In the genomic region with DNA sequence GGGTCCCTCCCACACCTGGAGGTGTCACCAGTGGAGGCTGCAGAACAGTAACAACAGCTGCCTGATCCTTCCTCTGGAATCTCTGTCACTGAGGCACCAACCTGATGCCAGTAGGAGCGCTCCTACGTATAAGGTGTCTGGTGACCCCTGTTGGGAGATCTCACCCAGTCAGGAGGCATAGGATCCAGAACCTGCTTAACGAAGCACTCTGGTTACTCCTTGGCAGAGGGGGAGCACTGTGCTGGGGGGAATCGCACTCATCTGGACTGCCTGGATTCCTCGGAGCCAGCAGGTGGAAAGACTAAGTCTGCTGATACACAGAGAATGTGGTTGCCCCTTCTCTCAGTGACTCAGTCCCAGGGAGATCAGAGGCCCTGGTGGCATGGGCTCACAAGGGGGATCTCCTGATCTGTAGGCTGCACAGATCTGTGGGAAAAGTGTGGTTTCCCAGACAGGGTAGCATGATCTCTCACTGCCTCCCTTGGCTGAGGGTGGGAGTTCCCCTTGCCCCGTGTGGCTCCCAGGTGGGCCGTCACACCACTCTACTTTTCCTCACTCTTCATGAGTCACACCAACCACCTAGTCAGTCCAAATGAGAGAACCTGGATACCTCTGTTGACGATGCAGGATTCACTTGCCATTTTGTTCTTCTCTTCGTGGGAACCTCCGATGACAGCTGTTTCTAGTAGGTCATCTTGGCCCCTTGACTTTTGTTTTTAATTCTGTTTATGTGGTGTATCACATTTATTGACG, we compare ENCODE assay signal across 1 cellular context.
A peak's percentile ranks its signal among the peaks of the same experiment; 100 is the strongest.
TF ChIP-seq lines count a peak whose summit lies in the region.

No MANE protein-coding gene starts in this region.

TF ChIP-seq in GM12878, 131 proteins besides CTCF, POLR2A, EP300 and RAD21 (continued from another document):
- TF ChIP-seq, protein P1, sequence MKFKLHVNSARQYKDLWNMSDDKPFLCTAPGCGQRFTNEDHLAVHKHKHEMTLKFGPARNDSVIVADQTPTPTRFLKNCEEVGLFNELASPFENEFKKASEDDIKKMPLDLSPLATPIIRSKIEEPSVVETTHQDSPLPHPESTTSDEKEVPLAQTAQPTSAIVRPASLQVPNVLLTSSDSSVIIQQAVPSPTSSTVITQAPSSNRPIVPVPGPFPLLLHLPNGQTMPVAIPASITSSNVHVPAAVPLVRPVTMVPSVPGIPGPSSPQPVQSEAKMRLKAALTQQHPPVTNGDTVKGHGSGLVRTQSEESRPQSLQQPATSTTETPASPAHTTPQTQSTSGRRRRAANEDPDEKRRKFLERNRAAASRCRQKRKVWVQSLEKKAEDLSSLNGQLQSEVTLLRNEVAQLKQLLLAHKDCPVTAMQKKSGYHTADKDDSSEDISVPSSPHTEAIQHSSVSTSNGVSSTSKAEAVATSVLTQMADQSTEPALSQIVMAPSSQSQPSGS (IDR thresholded peaks at IDR 0.05; ENCODE audit: low read length): peak; percentile 97
- TF ChIP-seq, protein P2, sequence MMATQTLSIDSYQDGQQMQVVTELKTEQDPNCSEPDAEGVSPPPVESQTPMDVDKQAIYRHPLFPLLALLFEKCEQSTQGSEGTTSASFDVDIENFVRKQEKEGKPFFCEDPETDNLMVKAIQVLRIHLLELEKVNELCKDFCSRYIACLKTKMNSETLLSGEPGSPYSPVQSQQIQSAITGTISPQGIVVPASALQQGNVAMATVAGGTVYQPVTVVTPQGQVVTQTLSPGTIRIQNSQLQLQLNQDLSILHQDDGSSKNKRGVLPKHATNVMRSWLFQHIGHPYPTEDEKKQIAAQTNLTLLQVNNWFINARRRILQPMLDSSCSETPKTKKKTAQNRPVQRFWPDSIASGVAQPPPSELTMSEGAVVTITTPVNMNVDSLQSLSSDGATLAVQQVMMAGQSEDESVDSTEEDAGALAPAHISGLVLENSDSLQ (IDR thresholded peaks at IDR 0.05): peak; percentile 51
- no peak for TF ChIP-seq TCF7 (IDR thresholded peaks at IDR 0.05; ENCODE audit: borderline replicate concordance)
- TF ChIP-seq SREBF2 (IDR thresholded peaks at IDR 0.05; ENCODE audit: low read length): no peak
- TF ChIP-seq, protein P3, sequence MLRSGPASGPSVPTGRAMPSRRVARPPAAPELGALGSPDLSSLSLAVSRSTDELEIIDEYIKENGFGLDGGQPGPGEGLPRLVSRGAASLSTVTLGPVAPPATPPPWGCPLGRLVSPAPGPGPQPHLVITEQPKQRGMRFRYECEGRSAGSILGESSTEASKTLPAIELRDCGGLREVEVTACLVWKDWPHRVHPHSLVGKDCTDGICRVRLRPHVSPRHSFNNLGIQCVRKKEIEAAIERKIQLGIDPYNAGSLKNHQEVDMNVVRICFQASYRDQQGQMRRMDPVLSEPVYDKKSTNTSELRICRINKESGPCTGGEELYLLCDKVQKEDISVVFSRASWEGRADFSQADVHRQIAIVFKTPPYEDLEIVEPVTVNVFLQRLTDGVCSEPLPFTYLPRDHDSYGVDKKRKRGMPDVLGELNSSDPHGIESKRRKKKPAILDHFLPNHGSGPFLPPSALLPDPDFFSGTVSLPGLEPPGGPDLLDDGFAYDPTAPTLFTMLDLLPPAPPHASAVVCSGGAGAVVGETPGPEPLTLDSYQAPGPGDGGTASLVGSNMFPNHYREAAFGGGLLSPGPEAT (IDR thresholded peaks at IDR 0.05; ENCODE audit: low read depth): peak; percentile 83; the same call in 1 of the 2 replicates
- no peak for TF ChIP-seq HDAC2 (IDR thresholded peaks at IDR 0.05)
- TF ChIP-seq SMAD1 (IDR thresholded peaks at IDR 0.05; ENCODE audit: low read depth, partially characterized antibody): peak; percentile 94
- TF ChIP-seq ZZZ3 (IDR thresholded peaks at IDR 0.05; ENCODE audit: control insufficient read depth, insufficient read length, low read depth): no peak
- peak; percentile 93 for TF ChIP-seq TCF12 (IDR thresholded peaks at IDR 0.05; ENCODE audit: low read depth, low read length)
- no peak for TF ChIP-seq BMI1 (IDR thresholded peaks at IDR 0.05; ENCODE audit: borderline replicate concordance)
- TF ChIP-seq, protein P4, sequence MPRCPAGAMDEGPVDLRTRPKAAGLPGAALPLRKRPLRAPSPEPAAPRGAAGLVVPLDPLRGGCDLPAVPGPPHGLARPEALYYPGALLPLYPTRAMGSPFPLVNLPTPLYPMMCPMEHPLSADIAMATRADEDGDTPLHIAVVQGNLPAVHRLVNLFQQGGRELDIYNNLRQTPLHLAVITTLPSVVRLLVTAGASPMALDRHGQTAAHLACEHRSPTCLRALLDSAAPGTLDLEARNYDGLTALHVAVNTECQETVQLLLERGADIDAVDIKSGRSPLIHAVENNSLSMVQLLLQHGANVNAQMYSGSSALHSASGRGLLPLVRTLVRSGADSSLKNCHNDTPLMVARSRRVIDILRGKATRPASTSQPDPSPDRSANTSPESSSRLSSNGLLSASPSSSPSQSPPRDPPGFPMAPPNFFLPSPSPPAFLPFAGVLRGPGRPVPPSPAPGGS (IDR thresholded peaks at IDR 0.05; ENCODE audit: borderline replicate concordance, insufficient read depth, low read depth, low read length, poor library complexity, severe bottlenecking): peak; percentile 99
- TF ChIP-seq MEF2A (IDR thresholded peaks at IDR 0.05; ENCODE audit: insufficient read depth, low read depth, low read length): 0 out of 2 replicates have a peak, but pooled peaks have one; percentile 6
- no peak for TF ChIP-seq MTA3 (IDR thresholded peaks at IDR 0.05; ENCODE audit: borderline replicate concordance, low read length)
- TF ChIP-seq RUNX3 (IDR thresholded peaks at IDR 0.05; ENCODE audit: low read length): peak; percentile 84
- peak; percentile 74 for TF ChIP-seq ATF7 (IDR thresholded peaks at IDR 0.05; ENCODE audit: low read depth)
- TF ChIP-seq NR2F1 (conservative IDR thresholded peaks at IDR 0.05): peak; percentile 50; the same call in 1 of the 2 replicates
- 0 out of 2 replicates have a peak, but pooled peaks have one; percentile 16 for TF ChIP-seq SREBF1 (IDR thresholded peaks at IDR 0.05; ENCODE audit: low read length)
- no peak for TF ChIP-seq YY1 (IDR thresholded peaks at IDR 0.05; ENCODE audit: low read depth, low read length)
- no peak for TF ChIP-seq ZNF274 (IDR thresholded peaks at IDR 0.05; ENCODE audit: insufficient read depth, insufficient read length)
- TF ChIP-seq, protein P5, sequence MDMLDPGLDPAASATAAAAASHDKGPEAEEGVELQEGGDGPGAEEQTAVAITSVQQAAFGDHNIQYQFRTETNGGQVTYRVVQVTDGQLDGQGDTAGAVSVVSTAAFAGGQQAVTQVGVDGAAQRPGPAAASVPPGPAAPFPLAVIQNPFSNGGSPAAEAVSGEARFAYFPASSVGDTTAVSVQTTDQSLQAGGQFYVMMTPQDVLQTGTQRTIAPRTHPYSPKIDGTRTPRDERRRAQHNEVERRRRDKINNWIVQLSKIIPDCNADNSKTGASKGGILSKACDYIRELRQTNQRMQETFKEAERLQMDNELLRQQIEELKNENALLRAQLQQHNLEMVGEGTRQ (IDR thresholded peaks at IDR 0.05; ENCODE audit: borderline replicate concordance, low read depth, low read length): no peak
- TF ChIP-seq DPF2 (IDR thresholded peaks at IDR 0.05): peak; percentile 54; the same call in 1 of the 2 replicates
- peak; percentile 70; the same call in 1 of the 2 replicates for TF ChIP-seq PAX5 (IDR thresholded peaks at IDR 0.05; ENCODE audit: borderline replicate concordance, low read depth, low read length)
- TF ChIP-seq TAF1 (IDR thresholded peaks at IDR 0.05; ENCODE audit: borderline replicate concordance, low read depth, low read length): no peak
- TF ChIP-seq SMAD5 (IDR thresholded peaks at IDR 0.05; ENCODE audit: low read depth): no peak
- TF ChIP-seq, protein P6, sequence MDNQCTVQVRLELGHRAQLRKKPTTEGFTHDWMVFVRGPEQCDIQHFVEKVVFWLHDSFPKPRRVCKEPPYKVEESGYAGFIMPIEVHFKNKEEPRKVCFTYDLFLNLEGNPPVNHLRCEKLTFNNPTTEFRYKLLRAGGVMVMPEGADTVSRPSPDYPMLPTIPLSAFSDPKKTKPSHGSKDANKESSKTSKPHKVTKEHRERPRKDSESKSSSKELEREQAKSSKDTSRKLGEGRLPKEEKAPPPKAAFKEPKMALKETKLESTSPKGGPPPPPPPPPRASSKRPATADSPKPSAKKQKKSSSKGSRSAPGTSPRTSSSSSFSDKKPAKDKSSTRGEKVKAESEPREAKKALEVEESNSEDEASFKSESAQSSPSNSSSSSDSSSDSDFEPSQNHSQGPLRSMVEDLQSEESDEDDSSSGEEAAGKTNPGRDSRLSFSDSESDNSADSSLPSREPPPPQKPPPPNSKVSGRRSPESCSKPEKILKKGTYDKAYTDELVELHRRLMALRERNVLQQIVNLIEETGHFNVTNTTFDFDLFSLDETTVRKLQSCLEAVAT (IDR thresholded peaks at IDR 0.05): peak; percentile 6; the same call in 1 of the 2 replicates
- no peak for TF ChIP-seq NFXL1 (IDR thresholded peaks at IDR 0.05; ENCODE audit: borderline replicate concordance)
TF ChIP-seq in GM12878: peak in this region for 36.
